In the genomic region with DNA sequence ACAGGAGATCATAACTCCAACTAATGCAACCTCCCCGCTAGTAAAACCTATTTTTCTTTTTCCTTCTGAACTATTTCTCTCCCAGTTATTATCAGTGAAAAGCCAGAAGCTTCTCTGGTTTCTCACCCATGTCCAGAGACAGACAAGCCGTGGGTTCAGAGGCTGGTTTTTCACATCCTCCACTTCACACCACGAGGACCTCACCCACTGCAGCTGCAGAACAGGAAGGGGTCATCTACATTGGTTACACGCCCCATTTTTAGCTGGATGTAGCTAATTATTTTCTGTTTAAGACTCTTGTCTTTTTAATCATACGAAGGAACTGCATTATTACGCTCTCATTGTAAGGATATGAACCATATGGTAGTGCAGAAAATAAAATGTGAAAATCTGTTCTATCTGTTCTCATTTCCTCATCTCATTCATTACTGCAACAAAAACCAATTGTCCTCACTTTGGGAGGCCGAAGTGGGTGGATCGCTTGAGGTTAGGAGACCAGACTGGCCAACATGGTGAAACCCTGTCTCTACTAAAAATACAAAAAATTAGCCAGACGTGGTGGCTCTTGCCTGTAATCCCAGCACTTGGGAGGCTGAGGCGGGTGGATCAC, we compare ENCODE assay signal across 1 cellular context.
TF ChIP-seq lines count a peak whose summit lies in the region.

No MANE protein-coding gene starts in this region.

TF ChIP-seq in GM12878, 131 proteins besides CTCF, POLR2A, EP300 and RAD21 (continues in another document):
- TF ChIP-seq, protein P1, sequence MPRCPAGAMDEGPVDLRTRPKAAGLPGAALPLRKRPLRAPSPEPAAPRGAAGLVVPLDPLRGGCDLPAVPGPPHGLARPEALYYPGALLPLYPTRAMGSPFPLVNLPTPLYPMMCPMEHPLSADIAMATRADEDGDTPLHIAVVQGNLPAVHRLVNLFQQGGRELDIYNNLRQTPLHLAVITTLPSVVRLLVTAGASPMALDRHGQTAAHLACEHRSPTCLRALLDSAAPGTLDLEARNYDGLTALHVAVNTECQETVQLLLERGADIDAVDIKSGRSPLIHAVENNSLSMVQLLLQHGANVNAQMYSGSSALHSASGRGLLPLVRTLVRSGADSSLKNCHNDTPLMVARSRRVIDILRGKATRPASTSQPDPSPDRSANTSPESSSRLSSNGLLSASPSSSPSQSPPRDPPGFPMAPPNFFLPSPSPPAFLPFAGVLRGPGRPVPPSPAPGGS (IDR thresholded peaks at IDR 0.05; ENCODE audit: borderline replicate concordance, insufficient read depth, low read depth, low read length, poor library complexity, severe bottlenecking), result peak; percentile 36
- peak; percentile 83 for TF ChIP-seq GATAD2B (conservative IDR thresholded peaks at IDR 0.05; ENCODE audit: low read depth)
- TF ChIP-seq SMC3 (IDR thresholded peaks at IDR 0.05; ENCODE audit: borderline replicate concordance, low read length), result 0 out of 2 replicates have a peak, but pooled peaks have one; percentile 8
- TF ChIP-seq, protein P2, sequence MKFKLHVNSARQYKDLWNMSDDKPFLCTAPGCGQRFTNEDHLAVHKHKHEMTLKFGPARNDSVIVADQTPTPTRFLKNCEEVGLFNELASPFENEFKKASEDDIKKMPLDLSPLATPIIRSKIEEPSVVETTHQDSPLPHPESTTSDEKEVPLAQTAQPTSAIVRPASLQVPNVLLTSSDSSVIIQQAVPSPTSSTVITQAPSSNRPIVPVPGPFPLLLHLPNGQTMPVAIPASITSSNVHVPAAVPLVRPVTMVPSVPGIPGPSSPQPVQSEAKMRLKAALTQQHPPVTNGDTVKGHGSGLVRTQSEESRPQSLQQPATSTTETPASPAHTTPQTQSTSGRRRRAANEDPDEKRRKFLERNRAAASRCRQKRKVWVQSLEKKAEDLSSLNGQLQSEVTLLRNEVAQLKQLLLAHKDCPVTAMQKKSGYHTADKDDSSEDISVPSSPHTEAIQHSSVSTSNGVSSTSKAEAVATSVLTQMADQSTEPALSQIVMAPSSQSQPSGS (IDR thresholded peaks at IDR 0.05; ENCODE audit: low read length), result peak; percentile 46; the same call in 1 of the 2 replicates
- TF ChIP-seq BCL11A (IDR thresholded peaks at IDR 0.05; ENCODE audit: low read depth, low read length), result 0 out of 2 replicates have a peak, but pooled peaks have one; percentile 27
- TF ChIP-seq CHD2 (IDR thresholded peaks at IDR 0.05; ENCODE audit: borderline replicate concordance, low read depth, low read length), result peak; percentile 41; the same call in 1 of the 2 replicates
- TF ChIP-seq IKZF2 (IDR thresholded peaks at IDR 0.05), result peak in 1 of 2 experiments; percentile 51; a peak in 2 of 4 replicates
- no peak for TF ChIP-seq POU2F2 (IDR thresholded peaks at IDR 0.05; ENCODE audit: borderline replicate concordance, low read depth, low read length)
- TF ChIP-seq RUNX3 (IDR thresholded peaks at IDR 0.05; ENCODE audit: low read length), result 0 out of 2 replicates have a peak, but pooled peaks have one; percentile 55
- 0 out of 2 replicates have a peak, but pooled peaks have one; percentile 23 for TF ChIP-seq CREM (IDR thresholded peaks at IDR 0.05; ENCODE audit: low read depth)
- peak; percentile 27; the same call in 1 of the 2 replicates for TF ChIP-seq MTA3 (IDR thresholded peaks at IDR 0.05; ENCODE audit: borderline replicate concordance, low read length)
- peak; percentile 62 for TF ChIP-seq SKIL (IDR thresholded peaks at IDR 0.05; ENCODE audit: low read depth, poor library complexity, severe bottlenecking)
- TF ChIP-seq NFIC (IDR thresholded peaks at IDR 0.05; ENCODE audit: low read depth, low read length), result 0 out of 2 replicates have a peak, but pooled peaks have one; percentile 18
- TF ChIP-seq ZNF24 (IDR thresholded peaks at IDR 0.05), result peak; percentile 85
- TF ChIP-seq IKZF1 (conservative IDR thresholded peaks at IDR 0.05), result peak; percentile 41
- TF ChIP-seq, protein P3, sequence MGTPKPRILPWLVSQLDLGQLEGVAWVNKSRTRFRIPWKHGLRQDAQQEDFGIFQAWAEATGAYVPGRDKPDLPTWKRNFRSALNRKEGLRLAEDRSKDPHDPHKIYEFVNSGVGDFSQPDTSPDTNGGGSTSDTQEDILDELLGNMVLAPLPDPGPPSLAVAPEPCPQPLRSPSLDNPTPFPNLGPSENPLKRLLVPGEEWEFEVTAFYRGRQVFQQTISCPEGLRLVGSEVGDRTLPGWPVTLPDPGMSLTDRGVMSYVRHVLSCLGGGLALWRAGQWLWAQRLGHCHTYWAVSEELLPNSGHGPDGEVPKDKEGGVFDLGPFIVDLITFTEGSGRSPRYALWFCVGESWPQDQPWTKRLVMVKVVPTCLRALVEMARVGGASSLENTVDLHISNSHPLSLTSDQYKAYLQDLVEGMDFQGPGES (IDR thresholded peaks at IDR 0.05), result no peak
- no peak; the same call in 1 of the 2 replicates for TF ChIP-seq BACH1 (IDR thresholded peaks at IDR 0.05; ENCODE audit: borderline replicate concordance)
- peak; percentile 71 for TF ChIP-seq RELB (IDR thresholded peaks at IDR 0.05; ENCODE audit: low read depth)
- TF ChIP-seq HDAC2 (IDR thresholded peaks at IDR 0.05), result no peak
- TF ChIP-seq, protein P4, sequence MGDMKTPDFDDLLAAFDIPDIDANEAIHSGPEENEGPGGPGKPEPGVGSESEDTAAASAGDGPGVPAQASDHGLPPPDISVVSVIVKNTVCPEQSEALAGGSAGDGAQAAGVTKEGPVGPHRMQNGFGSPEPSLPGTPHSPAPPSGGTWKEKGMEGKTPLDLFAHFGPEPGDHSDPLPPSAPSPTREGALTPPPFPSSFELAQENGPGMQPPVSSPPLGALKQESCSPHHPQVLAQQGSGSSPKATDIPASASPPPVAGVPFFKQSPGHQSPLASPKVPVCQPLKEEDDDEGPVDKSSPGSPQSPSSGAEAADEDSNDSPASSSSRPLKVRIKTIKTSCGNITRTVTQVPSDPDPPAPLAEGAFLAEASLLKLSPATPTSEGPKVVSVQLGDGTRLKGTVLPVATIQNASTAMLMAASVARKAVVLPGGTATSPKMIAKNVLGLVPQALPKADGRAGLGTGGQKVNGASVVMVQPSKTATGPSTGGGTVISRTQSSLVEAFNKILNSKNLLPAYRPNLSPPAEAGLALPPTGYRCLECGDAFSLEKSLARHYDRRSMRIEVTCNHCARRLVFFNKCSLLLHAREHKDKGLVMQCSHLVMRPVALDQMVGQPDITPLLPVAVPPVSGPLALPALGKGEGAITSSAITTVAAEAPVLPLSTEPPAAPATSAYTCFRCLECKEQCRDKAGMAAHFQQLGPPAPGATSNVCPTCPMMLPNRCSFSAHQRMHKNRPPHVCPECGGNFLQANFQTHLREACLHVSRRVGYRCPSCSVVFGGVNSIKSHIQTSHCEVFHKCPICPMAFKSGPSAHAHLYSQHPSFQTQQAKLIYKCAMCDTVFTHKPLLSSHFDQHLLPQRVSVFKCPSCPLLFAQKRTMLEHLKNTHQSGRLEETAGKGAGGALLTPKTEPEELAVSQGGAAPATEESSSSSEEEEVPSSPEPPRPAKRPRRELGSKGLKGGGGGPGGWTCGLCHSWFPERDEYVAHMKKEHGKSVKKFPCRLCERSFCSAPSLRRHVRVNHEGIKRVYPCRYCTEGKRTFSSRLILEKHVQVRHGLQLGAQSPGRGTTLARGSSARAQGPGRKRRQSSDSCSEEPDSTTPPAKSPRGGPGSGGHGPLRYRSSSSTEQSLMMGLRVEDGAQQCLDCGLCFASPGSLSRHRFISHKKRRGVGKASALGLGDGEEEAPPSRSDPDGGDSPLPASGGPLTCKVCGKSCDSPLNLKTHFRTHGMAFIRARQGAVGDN (IDR thresholded peaks at IDR 0.05), result peak; percentile 94
- peak; percentile 59 for TF ChIP-seq SMAD1 (IDR thresholded peaks at IDR 0.05; ENCODE audit: low read depth, partially characterized antibody)
- peak; percentile 91 for TF ChIP-seq CUX1 (IDR thresholded peaks at IDR 0.05; ENCODE audit: insufficient replicate concordance, low read depth, low read length)
- TF ChIP-seq BHLHE40 (IDR thresholded peaks at IDR 0.05; ENCODE audit: borderline replicate concordance in 1 of 2, low read depth in 2 of 2, low read length in 1 of 2), result 0 out of 4 replicates have a peak, but pooled peaks have one; percentile 24 to 53
- TF ChIP-seq JUNB (IDR thresholded peaks at IDR 0.05), result no peak
- peak; percentile 84; the same call in 1 of the 2 replicates for TF ChIP-seq TCF12 (IDR thresholded peaks at IDR 0.05; ENCODE audit: low read depth, low read length)
- no peak for TF ChIP-seq EZH2 (IDR thresholded peaks at IDR 0.05; ENCODE audit: borderline replicate concordance, control insufficient read depth, low read depth, low read length)
- peak; percentile 74 for TF ChIP-seq MEF2B (IDR thresholded peaks at IDR 0.05; ENCODE audit: partially characterized antibody, poor library complexity, severe bottlenecking)
- TF ChIP-seq MEF2A (IDR thresholded peaks at IDR 0.05; ENCODE audit: insufficient read depth, low read depth, low read length), result 0 out of 2 replicates have a peak, but pooled peaks have one; percentile 5
- TF ChIP-seq MAX (IDR thresholded peaks at IDR 0.05; ENCODE audit: low read depth, low read length), result peak; percentile 55; the same call in 1 of the 2 replicates
